8 cellular contexts compared by ENCODE assay signal in the genomic region with DNA sequence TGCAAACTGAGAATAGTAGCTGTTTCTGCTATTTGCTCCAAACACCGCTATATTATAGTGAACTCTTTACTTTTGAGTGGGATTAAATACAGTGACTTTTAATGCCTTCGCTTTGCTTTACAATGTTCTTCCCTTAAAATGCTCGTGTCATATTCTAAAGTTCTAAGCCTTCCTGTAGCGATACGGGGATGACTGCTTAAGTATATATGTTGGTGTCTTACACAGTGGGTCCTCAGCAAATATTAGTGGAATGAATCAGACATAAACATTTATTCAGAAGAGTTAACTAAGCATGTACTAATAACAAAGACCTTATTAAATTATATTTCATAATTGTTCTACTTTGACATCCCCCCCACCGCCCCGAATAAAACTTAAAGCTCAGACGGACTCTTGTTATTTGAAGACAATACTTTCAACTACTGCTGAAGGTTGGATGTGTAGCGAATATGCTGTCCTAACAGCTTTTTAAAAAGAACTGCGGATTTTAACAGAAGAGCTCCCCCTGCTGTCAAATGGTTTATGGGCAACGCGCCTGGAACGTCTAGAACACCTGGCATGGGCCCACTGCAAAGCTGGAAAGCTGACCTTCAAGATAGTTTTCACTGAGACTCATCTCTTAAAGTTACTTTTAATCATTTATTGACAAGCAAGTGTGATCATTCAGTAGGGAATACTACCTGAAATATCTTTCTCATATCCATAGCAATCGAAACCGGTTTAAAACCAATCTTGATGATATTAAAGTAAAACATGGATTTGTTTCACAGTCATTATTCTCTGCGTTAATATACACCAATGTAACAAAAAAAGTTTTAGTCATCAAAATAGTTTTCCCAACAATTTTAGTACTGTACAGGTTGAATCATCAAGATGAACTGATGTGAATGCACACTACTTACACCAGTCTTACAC.
DNase-seq lines count a peak whose midpoint lies in the region; ATAC-seq and TF ChIP-seq lines count a peak whose summit lies in the region.

No MANE protein-coding gene starts in this region.

- POLR2A ChIA-PET in naive thymus-derived CD8-positive, alpha-beta T cell (lab: Charles Lee): interaction anchor here (0.9 to 1.4 kb wide), 7 partner anchors 39 to 232 kb away, joined by 3 to 4 read pairs (median 3); no protein-coding TSS in a partner anchor

- no peaks in the 10 kb centered on the region for H4K20me1 ChIP-seq in Karpas-422 (ENCODE audit: insufficient read depth, low read depth, low read length)

- H3K27me3 ChIP-seq in Karpas-422 (ENCODE audit: low read length) (no peaks in the 10 kb centered on the region), Peyer's patch (no peaks in the 10 kb centered on the region)

- peaks cover 23% of the 10 kb centered on the region for H3K4me1 ChIP-seq in Karpas-422 (ENCODE audit: low read length)
- H3K4me1 ChIP-seq in Peyer's patch: peaks cover 0 to 31% (median 3%) of the 10 kb centered on the region in 4 donors

- H3K79me2 ChIP-seq in Karpas-422 (ENCODE audit: low read length): no peaks in the 10 kb centered on the region

- H3K9me2 ChIP-seq in Karpas-422 (replicated peaks; ENCODE audit: insufficient read depth, low read length): no peaks in the 10 kb centered on the region

- peaks cover 0 to 2% (median 0%) of the 10 kb centered on the region in 3 donors for H3K36me3 Mint-ChIP-seq in naive thymus-derived CD8-positive, alpha-beta T cell

- H3K27ac Mint-ChIP-seq in naive thymus-derived CD8-positive, alpha-beta T cell: peak overlapping the region; percentile 84 to 100 (median 99)

- H2AFZ ChIP-seq in Karpas-422 (ENCODE audit: low read length): peak overlapping the region; percentile 49

- H3K4me3 Mint-ChIP-seq in naive thymus-derived CD8-positive, alpha-beta T cell: peak overlapping the region; percentile 90 to 100 (median 99)

- H3K4me1 Mint-ChIP-seq in naive thymus-derived CD8-positive, alpha-beta T cell: peaks cover 30 to 41% (median 36%) of the 10 kb centered on the region in 4 donors

- peak overlapping the region; percentile 91 for H3K4me2 ChIP-seq in Karpas-422 (ENCODE audit: low read depth, low read length, poor library complexity, severe bottlenecking)

- H3K4me3 ChIP-seq in Karpas-422 (ENCODE audit: low read length): peak overlapping the region; percentile 93
- H3K4me3 ChIP-seq in Peyer's patch: peak overlapping the region; percentile 46 to 82 (median 62)

- H3K27ac ChIP-seq in Karpas-422 (ENCODE audit: low read length): peak overlapping the region; percentile 39; the same call in 1 of the 2 replicates
- H3K27ac ChIP-seq in Peyer's patch: peak overlapping the region; percentile 88 to 100 (median 98)

- TF ChIP-seq CTCF in Peyer's patch (IDR thresholded peaks at IDR 0.05): peak; percentile 73 to 91 (median 85)

- no peaks in the 10 kb centered on the region for H3K36me3 ChIP-seq in Karpas-422 (ENCODE audit: insufficient read depth, low read length)
- no peaks in the 10 kb centered on the region for H3K36me3 ChIP-seq in Peyer's patch

- no peak for ATAC-seq in activated CD4-positive, CD25-positive, alpha-beta regulatory T cell treated with anti-CD3 and anti-CD28 coated beads, Interleukin-2, amount 50 U/mL, for 24 hours
- peak in 1 of 2 donors; percentile 9 for ATAC-seq in naive thymus-derived CD8-positive, alpha-beta T cell

- peak; percentile 19 to 56 (median 42) for DNase-seq in activated CD4-positive, CD25-positive, alpha-beta regulatory T cell (lab: John Stamatoyannopoulos, UW)
- DNase-seq in Karpas-422: peak; percentile 96
- DNase-seq in Peyer's patch: peak; percentile 68 to 92 (median 77)
- DNase-seq in activated T-helper 1 cell treated with Interleukin-2 at 50 U/mL for 16 hours (ENCODE audit: low read depth): peak; percentile 57
- peak; percentile 96 for DNase-seq in fibroblast of peridontal ligament (ENCODE audit: extremely low read depth)
- peak; percentile 53 to 90 (median 79) for DNase-seq in naive thymus-derived CD8-positive, alpha-beta T cell
- peak; percentile 33 to 50 for DNase-seq in stimulated activated CD8-positive, alpha-beta memory T cell treated with anti-CD3 and anti-CD28 coated beads, Interleukin-7, amount 100 ng/mL, for 48 hours (ENCODE audit: extremely low read depth in 1 of 2, low read depth in 1 of 2)

- no peaks in the 10 kb centered on the region for H3K27me3 Mint-ChIP-seq in naive thymus-derived CD8-positive, alpha-beta T cell

- H3K9me3 ChIP-seq in Karpas-422 (ENCODE audit: low read length): no peaks in the 10 kb centered on the region
- no peaks in the 10 kb centered on the region for H3K9me3 ChIP-seq in Peyer's patch

- TF ChIP-seq POLR2A in Peyer's patch (IDR thresholded peaks at IDR 0.05): no peak

- peaks cover 0 to 4% (median 0%) of the 10 kb centered on the region in 9 donors for H3K9me3 Mint-ChIP-seq in naive thymus-derived CD8-positive, alpha-beta T cell

- peak overlapping the region; percentile 93 for H3K9ac ChIP-seq in Karpas-422 (ENCODE audit: low read length)

Comparison
In these comparisons a context has a peak if more than half of its experiments do, and no peak if none do; other contexts are left out.
1. DNase-seq: peak in every context shown above with its lines; median percentile 96 in Karpas-422; 96 in fibroblast of peridontal ligament; 79 in naive thymus-derived CD8-positive, alpha-beta T cell; 77 in Peyer's patch; 57 in activated T-helper 1 cell treated with Interleukin-2 at 50 U/mL for 16 hours; 42 in activated CD4-positive, CD25-positive, alpha-beta regulatory T cell; 42 in stimulated activated CD8-positive, alpha-beta memory T cell treated with anti-CD3 and anti-CD28 coated beads, Interleukin-7, amount 100 ng/mL, for 48 hours.